In the genomic region with DNA sequence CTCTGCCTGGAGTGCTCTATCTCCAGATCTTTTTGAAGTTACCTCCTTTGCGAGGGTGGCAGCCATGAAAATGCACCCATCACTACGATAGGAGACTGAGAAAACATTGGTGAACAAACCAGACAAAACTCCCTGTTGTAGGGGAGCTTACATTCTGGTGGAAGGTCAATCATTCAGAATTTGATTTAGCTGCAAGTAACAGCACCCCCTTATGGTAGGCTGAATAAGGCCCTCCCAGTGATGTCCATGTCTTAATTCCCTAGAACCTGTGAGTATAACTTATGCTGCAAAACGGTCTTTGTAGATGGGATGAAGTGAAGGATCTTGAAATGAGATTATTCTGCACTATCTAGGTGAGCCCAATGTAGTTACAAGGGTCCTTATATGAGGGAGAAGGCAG, we compare ENCODE assay signal across 7 cellular contexts. TPM values are rescaled to one million over a fixed set of nuclear protein-coding genes. Genes with fewer than 3 reads are reported as not detected.
DNase-seq lines count a peak whose midpoint lies in the region; ATAC-seq and TF ChIP-seq lines count a peak whose summit lies in the region.

No MANE protein-coding gene starts in this region.

- in situ Hi-C loops in Panc1 (cut with HindIII; ENCODE audit: low pct_unique_long_range_greater_than_20kb, low sequenced_read_pairs), result no loop called here

- POLR2A ChIA-PET in Panc1 (lab: Charles Lee), result interaction anchor here (0.5 kb wide), 1 partner anchor 67 kb away, joined by 10 read pairs; no protein-coding TSS in a partner anchor

- H3K4me3 ChIP-seq in HFF-Myc (replicated peaks; ENCODE audit: low read depth, low read length) (no peak overlapping the region), Panc1 (ENCODE audit: low read depth in 2 of 2, low read length in 2 of 2) (no peak overlapping the region), foreskin fibroblast (ENCODE audit: low read depth in 1 of 2, low read length in 2 of 2) (no peak overlapping the region), testis (no peak overlapping the region)

- H3K27me3 ChIP-seq in Panc1 (ENCODE audit: control insufficient read depth, insufficient read depth, low read length) (no peaks in the 10 kb centered on the region), testis (no peaks in the 10 kb centered on the region)

- H3K27ac ChIP-seq in Panc1 (ENCODE audit: low read length) (no peak overlapping the region), testis (no peak overlapping the region)

- WGBS in testis, 2 donors, result 52 to 64% methylated on average over 3 of the region's 3 CpGs

- no peaks in the 10 kb centered on the region for H3K36me3 ChIP-seq in Panc1 (ENCODE audit: control insufficient read depth, insufficient read depth, low read length)
- H3K36me3 ChIP-seq in testis (ENCODE audit: low read depth, missing control alignments), result no peaks in the 10 kb centered on the region

- DNase-seq in HFF-Myc (ENCODE audit: extremely low read depth, low read depth) (no peak), Panc1 (ENCODE audit: low read depth, low spot score) (no peak), foreskin fibroblast (peak in 1 of 2 donors; percentile 62), mesenteric fat pad (ENCODE audit: low spot score) (no peak), testis (no peak)
- DNase-seq in stimulated activated CD4-positive, alpha-beta T cell treated with anti-CD3 and anti-CD28 coated beads, Interleukin-12 subunit alpha, Interleukin-12 subunit beta, amount 100 ng/mL, for 4 hours, result no peak

- TF ChIP-seq POLR2A in testis (IDR thresholded peaks at IDR 0.05), result no peak

- CTCF ChIA-PET in Panc1 (lab: Charles Lee), result interaction anchor here (0.6 kb wide), 1 partner anchor 96 kb away, joined by 4 read pairs; no protein-coding TSS in a partner anchor

- BruUV-seq in Panc1 (replicated peaks; lab: Mats Ljungman, UMichigan), result no TSS peak

- intact Hi-C loops in Panc1 (cut with micrococcal nuclease; ENCODE audit: unreplicated experiment), result no loop called here
- intact Hi-C loops in testis (cut with DNase I; ENCODE audit: low total_unique reads), result no loop called here

- TF ChIP-seq CTCF in GM12872 (IDR thresholded peaks at IDR 0.05; ENCODE audit: insufficient read depth, low read depth, low read length) (peak; percentile 76), HFF-Myc (IDR thresholded peaks at IDR 0.05; ENCODE audit: low read depth, low read length, missing control alignments) (peak; percentile 77), Panc1 (IDR thresholded peaks at IDR 0.05) (peak; percentile 65), foreskin fibroblast (IDR thresholded peaks at IDR 0.05; ENCODE audit: low read depth, low read length) (peak; percentile 43), testis (IDR thresholded peaks at IDR 0.05) (peak in 1 of 3 experiments; percentile 37)

- no peaks in the 10 kb centered on the region for H3K9me3 ChIP-seq in Panc1 (ENCODE audit: control insufficient read depth, insufficient read depth, low read depth, low read length)
- H3K9me3 ChIP-seq in testis, result no peaks in the 10 kb centered on the region

- 0 out of 2 replicates have a peak, but pooled peaks have one; percentile 45 for ATAC-seq in Panc1

- H3K4me1 ChIP-seq in Panc1 (ENCODE audit: control insufficient read depth, insufficient read depth, low read length), result no peaks in the 10 kb centered on the region
- no peaks in the 10 kb centered on the region for H3K4me1 ChIP-seq in testis

RNA-seq across cellular contexts. Expression of a gene that starts 5.6 kb away (rescaled TPM):
- 0.67 TPM for total RNA-seq in Panc1 (2021; ENCODE audit: unreplicated experiment)
- polyA plus RNA-seq in Panc1 (2012; ENCODE audit: insufficient read length), result 0.67 TPM
- total RNA-seq in mesenteric fat pad, result 5.4 TPM
- total RNA-seq in testis, result 10 to 100 TPM in 1 of 2 donors, 1 to 10 TPM in 1; 9.2 to 10.8 TPM
- polyA plus RNA-seq in testis (ENCODE audit: insufficient read depth, low read depth, low replicate concordance), result 3.5 TPM
